9 cellular contexts compared by ENCODE assay signal in genomic region chr13:26759907-26760834, GRCh38. TPM values are rescaled to one million over a fixed set of nuclear protein-coding genes. Genes with fewer than 3 reads are reported as not detected.
DNase-seq lines count a peak whose midpoint lies in the region; ATAC-seq and TF ChIP-seq lines count a peak whose summit lies in the region.
"Had no signal": no experiment of that assay in that cellular context is flagged by ENCODE, and none has a peak within 500 bp of the region (broad histone marks: within the 10 kb centered on the region; RNA-seq: fewer than 3 reads in every experiment).

Gene GPR12 (minus strand): TSS chr13:26760786. CDS start chr13:26759827, 959 bp downstream.

- no peaks in the 10 kb centered on the region for H3K4me1 ChIP-seq in iPS-15b (ENCODE audit: control insufficient read depth, insufficient read depth, low read length)

- POLR2A ChIA-PET in activated B cell treated with CpG ODN at 0.5 μM for 24 hours (lab: Charles Lee): no interaction called here

- H3K4me3 ChIP-seq in iPS-15b (ENCODE audit: low read depth, low read length): peak within 1 kb of the TSS; percentile 65

- DNase-seq in NCI-H2081 (lab: John Stamatoyannopoulos, UW): peak; percentile 9 to 11
- no peak for DNase-seq in NCI-H2081 treated with DMSO at 0.1 percent for 48 hours (lab: John Stamatoyannopoulos, UW)
- DNase-seq in activated B cell treated with CpG ODN at 0.5 μM for 24 hours: no peak
- no peak for DNase-seq in stimulated activated naive B cell treated with anti-CD40 and anti-IgM and Interleukin-4, amounts not matched to agents 10 μg/mL and 1 μg/mL and 100 μg/mL, for 72 hours
- DNase-seq in mucosa of gallbladder (ENCODE audit: low spot score): no peak
- DNase-seq: activated CD4-positive, CD25-positive, alpha-beta regulatory T cell treated with anti-CD3 and anti-CD28 coated beads, Interleukin-2, amount 50 U/mL, for 72 hours had no signal

- ATAC-seq in activated B cell treated with CpG ODN at 0.5 μM for 24 hours (ENCODE audit: low read depth) (no peak), HG03521 (IDR thresholded peaks at IDR 0.05; ENCODE audit: unreplicated experiment) (no peak), HG02884 (IDR thresholded peaks at IDR 0.05; ENCODE audit: unreplicated experiment) (no peak)
- peak; percentile 25 to 34 for ATAC-seq in stimulated activated naive B cell treated with anti-CD40 and anti-IgM and Interleukin-4, amounts not matched to agents 10 μg/mL and 1 μg/mL and 100 μg/mL, for 72 hours (replicated peaks)

- no peak for TF ChIP-seq CTCF in activated B cell treated with CpG ODN at 0.5 μM for 24 hours (IDR thresholded peaks at IDR 0.05)

- no peaks in the 10 kb centered on the region for H3K9me3 Mint-ChIP-seq in activated B cell treated with CpG ODN at 0.5 μM for 24 hours
- no peaks in the 10 kb centered on the region for H3K9me3 Mint-ChIP-seq in stimulated activated naive B cell treated with anti-CD40 and anti-IgM and Interleukin-4, amounts not matched to agents 10 μg/mL and 1 μg/mL and 100 μg/mL, for 72 hours

- no peaks in the 10 kb centered on the region for H3K36me3 Mint-ChIP-seq in activated B cell treated with CpG ODN at 0.5 μM for 24 hours (ENCODE audit: low read depth)
- H3K36me3 Mint-ChIP-seq in stimulated activated naive B cell treated with anti-CD40 and anti-IgM and Interleukin-4, amounts not matched to agents 10 μg/mL and 1 μg/mL and 100 μg/mL, for 72 hours: no peaks in the 10 kb centered on the region

- peak within 1 kb of the TSS; percentile 8 for H3K9ac ChIP-seq in iPS-15b (ENCODE audit: low read depth, low read length)

- H3K27me3 ChIP-seq in iPS-15b (ENCODE audit: control insufficient read depth, insufficient read depth, low read length): peaks cover 64% of the 10 kb centered on the region

- intact Hi-C loops in activated B cell treated with CpG ODN at 0.5 μM for 24 hours (cut with micrococcal nuclease): no loop called here

- no peaks in the 10 kb centered on the region for H3K9me3 ChIP-seq in iPS-15b (ENCODE audit: control insufficient read depth, insufficient read depth, low read length)

- peaks cover 65% of the 10 kb centered on the region for H3K27me3 Mint-ChIP-seq in activated B cell treated with CpG ODN at 0.5 μM for 24 hours
- H3K27me3 Mint-ChIP-seq in stimulated activated naive B cell treated with anti-CD40 and anti-IgM and Interleukin-4, amounts not matched to agents 10 μg/mL and 1 μg/mL and 100 μg/mL, for 72 hours: peaks cover 44 to 54% of the 10 kb centered on the region in 2 donors

- H3K4me1 Mint-ChIP-seq in activated B cell treated with CpG ODN at 0.5 μM for 24 hours: peaks cover 19% of the 10 kb centered on the region
- H3K4me1 Mint-ChIP-seq in stimulated activated naive B cell treated with anti-CD40 and anti-IgM and Interleukin-4, amounts not matched to agents 10 μg/mL and 1 μg/mL and 100 μg/mL, for 72 hours: peaks cover 10 to 15% of the 10 kb centered on the region in 2 donors

- H3K27ac Mint-ChIP-seq in activated B cell treated with CpG ODN at 0.5 μM for 24 hours: no peak within 1 kb of the TSS
- H3K27ac Mint-ChIP-seq in stimulated activated naive B cell treated with anti-CD40 and anti-IgM and Interleukin-4, amounts not matched to agents 10 μg/mL and 1 μg/mL and 100 μg/mL, for 72 hours: no peak within 1 kb of the TSS

- CTCF ChIA-PET in activated B cell treated with CpG ODN at 0.5 μM for 24 hours (lab: Charles Lee): no interaction called here

- H3K36me3 ChIP-seq in iPS-15b (ENCODE audit: control insufficient read depth, insufficient read depth, low read length): no peaks in the 10 kb centered on the region

- H3K4me3 Mint-ChIP-seq in activated B cell treated with CpG ODN at 0.5 μM for 24 hours: peak within 1 kb of the TSS; percentile 61
- H3K4me3 Mint-ChIP-seq in stimulated activated naive B cell treated with anti-CD40 and anti-IgM and Interleukin-4, amounts not matched to agents 10 μg/mL and 1 μg/mL and 100 μg/mL, for 72 hours: peak within 1 kb of the TSS; percentile 79 to 83

RNA-seq across cellular contexts. Expression of gene GPR12, which starts in this region (rescaled TPM):
- total RNA-seq in activated B cell treated with CpG ODN at 0.5 μM for 24 hours: not detected in 2 replicates
- total RNA-seq in mucosa of gallbladder: not detected

Comparison
In these comparisons a context has a peak if more than half of its experiments do, and no peak if none do; other contexts are left out.
1. DNase-seq: peak in NCI-H2081 (2 of 2); none in NCI-H2081 treated with DMSO at 0.1 percent for 48 hours (single experiment), activated B cell treated with CpG ODN at 0.5 μM for 24 hours (single experiment), stimulated activated naive B cell treated with anti-CD40 and anti-IgM and Interleukin-4, amounts not matched to agents 10 μg/mL and 1 μg/mL and 100 μg/mL, for 72 hours (single experiment) and mucosa of gallbladder (single experiment).
2. ATAC-seq: peak in stimulated activated naive B cell treated with anti-CD40 and anti-IgM and Interleukin-4, amounts not matched to agents 10 μg/mL and 1 μg/mL and 100 μg/mL, for 72 hours (2 of 2); none in activated B cell treated with CpG ODN at 0.5 μM for 24 hours (single experiment), HG03521 (single experiment) and HG02884 (single experiment).